Comparison of ENCODE assay signal across 8 cellular contexts in genomic region chr7:6272481-6273323, GRCh38. TPM values are rescaled to one million over a fixed set of nuclear protein-coding genes. Genes with fewer than 3 reads are reported as not detected.
DNase-seq lines count a peak whose midpoint lies in the region; ATAC-seq and TF ChIP-seq lines count a peak whose summit lies in the region.

CYTH3 (minus strand) TSS chr7:6272624; CDS start chr7:6272507, 117 bp downstream.

- H3K9me3 Mint-ChIP-seq in CD4-positive, alpha-beta T cell, result no peaks in the 10 kb centered on the region

- H3K4me3 ChIP-seq in OCI-LY1 (ENCODE audit: low read depth, low read length, poor library complexity, severe bottlenecking) (peak within 1 kb of the TSS; percentile 80), epithelial cell of proximal tubule (ENCODE audit: low read depth, low read length) (peak within 1 kb of the TSS; percentile 69)

- H3K27me3 Mint-ChIP-seq in CD4-positive, alpha-beta T cell, result peaks cover 6% of the 10 kb centered on the region

- H3K9me2 ChIP-seq in OCI-LY1 (ENCODE audit: low read depth, low read length), result no peaks in the 10 kb centered on the region

- H3F3A ChIP-seq in OCI-LY1 (ENCODE audit: insufficient read depth, low read length), result no peaks in the 10 kb centered on the region; the same call in 1 of the 2 replicates

- TF ChIP-seq CTCF in CD4-positive, alpha-beta T cell (IDR thresholded peaks at IDR 0.05), result no peak
- no peak for TF ChIP-seq CTCF in OCI-LY1 (IDR thresholded peaks at IDR 0.05; ENCODE audit: low read length)
- TF ChIP-seq CTCF in epithelial cell of proximal tubule (conservative IDR thresholded peaks at IDR 0.05; ENCODE audit: low read depth, low read length), result no peak

- H3K36me3 ChIP-seq in OCI-LY1 (ENCODE audit: insufficient read depth, low read length), result no peaks in the 10 kb centered on the region

- peak; percentile 39 to 82 (median 69) for DNase-seq in CD4-positive, alpha-beta T cell
- DNase-seq in activated T-cell treated with anti-CD3 and anti-CD28 coated beads for 48 hours (ENCODE audit: low read depth) (peak; percentile 86), epithelial cell of proximal tubule (ENCODE audit: low read depth) (no peak), mucosa of gallbladder (ENCODE audit: low spot score) (peak; percentile 79)
- DNase-seq in stimulated activated CD8-positive, alpha-beta memory T cell treated with anti-CD3 and anti-CD28 coated beads, Interleukin-4, amount 100 ng/mL, for 1 hour (ENCODE audit: low read depth in 2 of 2, low spot score in 1 of 2), result peak; percentile 41 to 59

- H3K79me2 ChIP-seq in OCI-LY1 (ENCODE audit: insufficient read depth, low read length), result no peaks in the 10 kb centered on the region

- CTCF ChIA-PET in CD4-positive, alpha-beta T cell (lab: Charles Lee), result no interaction called here

- H3K4me1 Mint-ChIP-seq in CD4-positive, alpha-beta T cell (ENCODE audit: low read depth), result peaks cover 20% of the 10 kb centered on the region

- H3K27ac ChIP-seq in CD4-positive, alpha-beta T cell (ENCODE audit: low read depth, low read length), result no peak within 1 kb of the TSS
- no peak within 1 kb of the TSS for H3K27ac ChIP-seq in OCI-LY1 (ENCODE audit: low read depth, low read length, poor library complexity, severe bottlenecking)

- H2AFZ ChIP-seq in OCI-LY1 (ENCODE audit: low read length), result peak within 1 kb of the TSS; percentile 18; the same call in 1 of the 2 replicates

- H3K9me3 ChIP-seq in CD4-positive, alpha-beta T cell (ENCODE audit: control insufficient read depth, low read length), result no peaks in the 10 kb centered on the region
- no peaks in the 10 kb centered on the region for H3K9me3 ChIP-seq in OCI-LY1 (ENCODE audit: low read length)

- peak within 1 kb of the TSS; percentile 62; the same call in 1 of the 2 replicates for H3K9ac ChIP-seq in OCI-LY1 (ENCODE audit: low read length)

- peak within 1 kb of the TSS; percentile 91 for H3K4me3 Mint-ChIP-seq in CD4-positive, alpha-beta T cell

- H3K4me1 ChIP-seq in OCI-LY1 (ENCODE audit: insufficient read depth, low read length, severe bottlenecking), result peaks cover 19% of the 10 kb centered on the region

- POLR2A ChIA-PET in CD4-positive, alpha-beta T cell (lab: Charles Lee), result interaction anchor here (0.6 kb wide), 1 partner anchor 440 kb away, joined by 3 read pairs; no protein-coding TSS in a partner anchor

- H3K27ac Mint-ChIP-seq in CD4-positive, alpha-beta T cell, result no peak within 1 kb of the TSS

- no peaks in the 10 kb centered on the region for H4K20me1 ChIP-seq in OCI-LY1 (ENCODE audit: insufficient read depth, low read length)

- intact Hi-C loops in CD4-positive, alpha-beta T cell (cut with DNase I, micrococcal nuclease), result loop anchor here (5.0 to 10.0 kb wide), 3 partner anchors 48 to 235 kb away; partner anchors contain the start of gene DAGLB (in 1 of the 2)

- ATAC-seq in CD4-positive, alpha-beta T cell (ENCODE audit: poor library complexity), result peak; percentile 82
- ATAC-seq in GM19328 (IDR thresholded peaks at IDR 0.05; ENCODE audit: unreplicated experiment), result peak; percentile 58
- ATAC-seq in HG03457 (IDR thresholded peaks at IDR 0.05; ENCODE audit: unreplicated experiment), result peak; percentile 59

- no peaks in the 10 kb centered on the region for H3K36me3 Mint-ChIP-seq in CD4-positive, alpha-beta T cell (ENCODE audit: low read depth)

- no peaks in the 10 kb centered on the region for H3K27me3 ChIP-seq in CD4-positive, alpha-beta T cell (ENCODE audit: control insufficient read depth, insufficient read depth, low read length)
- 0 out of 2 replicates have a peak, but pooled peaks cover 9% of the 10 kb centered on the region for H3K27me3 ChIP-seq in OCI-LY1 (ENCODE audit: insufficient read depth, low read length)

- H3K4me2 ChIP-seq in OCI-LY1 (ENCODE audit: low read length), result peak within 1 kb of the TSS; percentile 100

RNA-seq across cellular contexts. Expression of gene CYTH3, which starts in this region (rescaled TPM):
- 1 to 10 TPM; 7.6 to 9.1 TPM for total RNA-seq in CD4-positive, alpha-beta T cell
- total RNA-seq in epithelial cell of proximal tubule (15.6 and 22.3 TPM in 2 replicates), mucosa of gallbladder (29.8 TPM)
